26 cellular contexts compared by ENCODE assay signal in the genomic region with DNA sequence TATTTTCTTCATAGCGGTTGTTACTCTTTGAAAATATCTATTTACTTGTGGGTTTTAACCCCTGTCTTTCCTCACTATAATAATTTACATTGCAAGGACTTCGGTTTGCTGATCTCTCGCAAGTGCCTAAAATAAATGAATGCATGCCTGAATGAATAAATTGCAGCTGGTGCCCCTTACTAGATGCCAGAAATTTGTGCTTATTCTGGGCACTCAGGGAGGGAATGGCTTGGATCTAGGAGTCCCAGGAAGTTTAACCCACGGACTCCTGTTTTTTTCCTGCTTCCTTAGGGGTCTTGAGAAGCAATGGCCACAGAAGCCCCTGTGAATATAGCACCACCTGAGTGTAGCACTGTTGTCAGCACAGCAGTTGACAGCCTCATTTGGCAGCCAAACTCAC. TPM values are rescaled to one million over a fixed set of nuclear protein-coding genes. Genes with fewer than 3 reads are reported as not detected.
"Had no signal": no experiment of that assay in that cellular context is flagged by ENCODE, and none has a peak within 500 bp of the region (broad histone marks: within the 10 kb centered on the region; RNA-seq: fewer than 3 reads in every experiment).

No MANE protein-coding gene starts in this region.

- H3K36me3 ChIP-seq: esophagus squamous epithelium, prostate gland, right lobe of liver, thoracic aorta, transverse colon had no signal

- H3K4me3 ChIP-seq: esophagus squamous epithelium, lung, prostate gland, right lobe of liver, skin epidermis, thoracic aorta, transverse colon had no signal

- H3K27ac Mint-ChIP-seq: nephron; stimulated activated naive B cell treated with anti-CD40 and anti-IgM and Interleukin-4, amounts not matched to agents 10 μg/mL and 1 μg/mL and 100 μg/mL, for 72 hours; stimulated activated naive CD8-positive, alpha-beta T cell treated with anti-CD3 and anti-CD28 coated beads, Interleukin-15, amount 100 ng/mL, for 72 hours had no signal

- H3K9me3 Mint-ChIP-seq: nephron; stimulated activated naive B cell treated with anti-CD40 and anti-IgM and Interleukin-4, amounts not matched to agents 10 μg/mL and 1 μg/mL and 100 μg/mL, for 72 hours; stimulated activated naive CD8-positive, alpha-beta T cell treated with anti-CD3 and anti-CD28 coated beads, Interleukin-15, amount 100 ng/mL, for 72 hours had no signal

- H3K4me3 Mint-ChIP-seq: stimulated activated naive B cell treated with anti-CD40 and anti-IgM and Interleukin-4, amounts not matched to agents 10 μg/mL and 1 μg/mL and 100 μg/mL, for 72 hours; stimulated activated naive CD8-positive, alpha-beta T cell treated with anti-CD3 and anti-CD28 coated beads, Interleukin-15, amount 100 ng/mL, for 72 hours had no signal

- ATAC-seq: left colon; left ventricle myocardium superior; right lobe of liver; stimulated activated naive B cell treated with anti-CD40 and anti-IgM and Interleukin-4, amounts not matched to agents 10 μg/mL and 1 μg/mL and 100 μg/mL, for 72 hours; stimulated activated naive CD8-positive, alpha-beta T cell treated with anti-CD3 and anti-CD28 coated beads, Interleukin-15, amount 100 ng/mL, for 72 hours had no signal

- H3K9me3 ChIP-seq: esophagus squamous epithelium, prostate gland, right lobe of liver, thoracic aorta, transverse colon had no signal

- H3K27me3 ChIP-seq: right lobe of liver, transverse colon had no signal

- H3K4me1 ChIP-seq: prostate gland had no signal

- H3K9ac ChIP-seq: parathyroid adenoma had no signal

- H3K36me3 Mint-ChIP-seq: stimulated activated naive B cell treated with anti-CD40 and anti-IgM and Interleukin-4, amounts not matched to agents 10 μg/mL and 1 μg/mL and 100 μg/mL, for 72 hours had no signal

- H3K27ac ChIP-seq: parathyroid adenoma, prostate gland, right lobe of liver, skin epidermis, thoracic aorta, transverse colon had no signal

- DNase-seq: esophagus squamous epithelium; foreskin fibroblast; kidney; left colon; left ventricle myocardium superior; mesenchymal stem cell; midbrain; naive B cell; retina; stimulated activated CD4-positive, alpha-beta T cell treated with anti-CD3 and anti-CD28 coated beads, Interleukin-2, amount 100 ng/mL, for 24 hours; stimulated activated CD4-positive, alpha-beta T cell treated with anti-CD3 and anti-CD28 coated beads, Interleukin-4, amount 100 ng/mL, for 4 hours; stimulated activated naive B cell treated with anti-CD40 and anti-IgM and Interleukin-4, amounts not matched to agents 10 μg/mL and 1 μg/mL and 100 μg/mL, for 72 hours; stimulated activated naive CD8-positive, alpha-beta T cell treated with anti-CD3 and anti-CD28 coated beads, Interleukin-15, amount 100 ng/mL, for 72 hours; transverse colon had no signal

RNA-seq across cellular contexts. Expression of gene PLA2G2C, which starts 3.9 kb away (rescaled TPM):
- total RNA-seq: chondrocyte, epithelial cell of proximal tubule, left ventricle myocardium superior, omental fat pad, right lobe of liver, subcutaneous adipose tissue, thoracic aorta, ureter had no signal

RNA-seq across cellular contexts. Expression of gene UBXN10, which starts 4.4 kb away (rescaled TPM):
- total RNA-seq: chondrocyte had no signal

RNA-seq across cellular contexts. Expression of gene PLA2G2F, which starts 51.1 kb away (rescaled TPM):
- total RNA-seq: chondrocyte, kidney, left ventricle myocardium superior, lung, omental fat pad, right lobe of liver, subcutaneous adipose tissue, thoracic aorta had no signal
